ENCODE assay signal across 8 cellular contexts in the genomic region with DNA sequence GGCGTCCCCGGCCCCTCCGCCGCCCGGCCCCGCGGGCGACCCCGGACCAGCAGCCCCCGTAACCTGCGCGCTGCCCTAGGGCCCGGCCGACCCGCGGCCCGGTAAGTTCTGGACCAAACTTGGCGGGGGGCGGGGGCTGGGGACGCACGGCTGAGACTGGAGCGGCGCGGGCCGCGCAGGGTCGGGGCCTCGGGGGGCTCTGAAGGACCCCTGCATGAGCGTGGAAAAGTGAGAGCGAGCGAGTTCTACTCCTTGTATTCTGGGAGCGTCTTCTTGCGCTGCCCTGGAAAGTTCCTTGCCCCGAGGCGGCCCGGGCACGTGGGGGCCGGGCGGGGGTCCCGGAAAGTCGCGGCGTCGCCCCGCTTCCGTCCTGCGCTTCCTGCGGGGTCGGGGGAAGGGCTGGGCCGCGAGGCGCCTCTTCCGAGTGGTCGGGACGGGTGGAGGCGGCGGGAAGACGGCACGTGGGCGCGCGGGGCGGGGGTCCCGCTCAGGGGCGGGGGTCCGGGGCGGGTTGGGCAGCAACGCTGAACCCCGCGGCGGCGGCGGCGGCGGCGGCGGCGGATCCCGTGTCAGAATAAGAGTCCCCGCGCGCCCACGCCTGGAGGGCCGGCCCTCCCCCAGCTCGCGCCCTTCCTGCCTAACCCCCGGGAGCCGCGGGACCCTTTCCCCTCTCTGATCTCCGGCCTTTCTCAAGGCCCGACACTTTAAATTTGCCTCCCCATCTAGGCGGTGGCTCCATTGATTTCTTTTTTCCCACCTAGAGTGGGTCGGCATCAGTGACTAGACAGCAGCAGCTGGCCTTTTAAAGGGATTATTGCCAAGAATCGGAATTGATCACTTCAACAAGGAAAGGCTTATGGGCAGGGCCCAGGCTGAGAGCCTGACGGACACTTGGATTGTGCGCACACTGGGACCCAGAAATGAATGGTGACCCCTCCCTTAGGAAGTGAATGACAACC. TPM values are rescaled to one million over a fixed set of nuclear protein-coding genes. Genes with fewer than 3 reads are reported as not detected.
DNase-seq lines count a peak whose midpoint lies in the region; ATAC-seq and TF ChIP-seq lines count a peak whose summit lies in the region.

No MANE protein-coding gene starts in this region.

- H3K36me3 ChIP-seq in GM23248 (ENCODE audit: low read depth) (no peaks in the 10 kb centered on the region), muscle layer of colon (ENCODE audit: insufficient read depth, low read length) (no peaks in the 10 kb centered on the region), tibial artery (no peaks in the 10 kb centered on the region)

- peaks cover 20% of the 10 kb centered on the region for H3K27me3 Mint-ChIP-seq in endothelial cell (ENCODE audit: unreplicated experiment)

- H3K9me3 Mint-ChIP-seq in endothelial cell (ENCODE audit: unreplicated experiment): peaks cover 4% of the 10 kb centered on the region

- peaks cover 8% of the 10 kb centered on the region for H3K36me3 Mint-ChIP-seq in endothelial cell (ENCODE audit: low read depth, unreplicated experiment)

- H3K4me2 ChIP-seq in GM23248 (ENCODE audit: unreplicated experiment): peak overlapping the region; percentile 96

- intact Hi-C loops in tibial artery (cut with DNase I; ENCODE audit: low total_unique reads): loop anchor here (2.0 to 10.0 kb wide), 3 partner anchors 21 to 59 kb away; no protein-coding TSS in a partner anchor

- H3K9me3 ChIP-seq in GM23248 (ENCODE audit: low read depth) (no peaks in the 10 kb centered on the region), muscle layer of colon (ENCODE audit: low read length) (no peaks in the 10 kb centered on the region), tibial artery (no peaks in the 10 kb centered on the region)

- H3K27me3 ChIP-seq in GM23248 (replicated peaks; ENCODE audit: insufficient read depth) (no peaks in the 10 kb centered on the region), muscle layer of colon (ENCODE audit: control insufficient read depth in 1 of 2, insufficient read depth in 2 of 2, low read length in 2 of 2) (no peaks in the 10 kb centered on the region), tibial artery (no peaks in the 10 kb centered on the region)

- H3K27ac Mint-ChIP-seq in endothelial cell (ENCODE audit: unreplicated experiment): peak overlapping the region; percentile 89

- H3K9me2 ChIP-seq in GM23248 (ENCODE audit: insufficient read depth): no peaks in the 10 kb centered on the region

- in situ Hi-C loops in GM23248 (cut with MboI): no loop called here

- TF ChIP-seq CTCF in endothelial cell (IDR thresholded peaks at IDR 0.05; ENCODE audit: unreplicated experiment) (no peak), tibial artery (IDR thresholded peaks at IDR 0.05) (no peak)

- DNase-seq in COR-L47 (lab: John Stamatoyannopoulos, UW) (peak; percentile 23), GM23248 (peak; percentile 70), NCI-H1105 treated with DMSO at 0.1 percent for 48 hours (lab: John Stamatoyannopoulos, UW) (peak; percentile 53), endothelial cell (ENCODE audit: low spot score) (peak; percentile 65), tibial artery (peak in 1 of 2 donors; percentile 74)
- peak; percentile 48 to 57 for DNase-seq in activated CD4-positive, alpha-beta T cell treated with anti-CD3 and anti-CD28 coated beads, Interleukin-2, amount 50 U/mL, for 4 hours

- peaks cover 54% of the 10 kb centered on the region for H3K4me1 Mint-ChIP-seq in endothelial cell (ENCODE audit: unreplicated experiment)

- H3K4me3 Mint-ChIP-seq in endothelial cell (ENCODE audit: unreplicated experiment): peak overlapping the region; percentile 94

- 1 to 2% methylated on average over 16 to 85 of the region's 96 CpGs for WGBS in GM23248 (ENCODE audit: low coverage in 1 of 2, low lambda C conversion rate in 2 of 2, missing lambda C conversion rate in 2 of 2), 2 experiments

- peaks cover 15% of the 10 kb centered on the region; the same call in 1 of the 2 replicates for H4K20me1 ChIP-seq in GM23248 (ENCODE audit: insufficient read depth)

- H2AFZ ChIP-seq in GM23248: 0 out of 2 replicates have a peak overlapping the region, but pooled peaks have one; percentile 19

- H3K27ac ChIP-seq in GM23248 (peak overlapping the region; percentile 99), muscle layer of colon (ENCODE audit: low read depth, low read length) (peak overlapping the region; percentile 85), tibial artery (peak overlapping the region; percentile 74 to 85)

- H3K9ac ChIP-seq in GM23248 (peak overlapping the region; percentile 91), muscle layer of colon (ENCODE audit: low read length) (peak overlapping the region; percentile 67)

- peaks cover 43% of the 10 kb centered on the region for H3F3A ChIP-seq in GM23248 (ENCODE audit: insufficient read depth)

- ATAC-seq in GM19023 (IDR thresholded peaks at IDR 0.05; ENCODE audit: unreplicated experiment): no peak

- H3K4me3 ChIP-seq in GM23248: peak overlapping the region; percentile 93
- peak overlapping the region; percentile 58 to 79 for H3K4me3 ChIP-seq in muscle layer of colon (ENCODE audit: low read depth in 1 of 2, low read length in 2 of 2)
- peak overlapping the region; percentile 75 to 89 for H3K4me3 ChIP-seq in tibial artery

- H3K79me2 ChIP-seq in GM23248 (ENCODE audit: insufficient read depth): peaks cover 75% of the 10 kb centered on the region

- peaks cover 62% of the 10 kb centered on the region for H3K4me1 ChIP-seq in GM23248 (ENCODE audit: insufficient read depth)
- H3K4me1 ChIP-seq in muscle layer of colon (ENCODE audit: insufficient read depth, low read length): peaks cover 32% of the 10 kb centered on the region
- peaks cover 0 to 65% (median 43%) of the 10 kb centered on the region in 4 donors for H3K4me1 ChIP-seq in tibial artery

RNA-seq across cellular contexts. Expression of gene GATAD2A, which starts 0.7 kb away (rescaled TPM):
- 42.7 and 52.1 TPM in 2 replicates for total RNA-seq in GM23248 (2014; rRNA removed; shearing (Covaris generic))
- 13.9 and 15.4 TPM in 2 replicates for polyA plus RNA-seq in GM23248 (2016; fragmentation: Nextera tagmentation; extraction: Ambion mirVana)
- 150 TPM for total RNA-seq in endothelial cell (ENCODE audit: unreplicated experiment)
